8 cellular contexts compared by ENCODE assay signal in genomic region chr1:1614204-1614953, GRCh38. TPM values are rescaled to one million over a fixed set of nuclear protein-coding genes. Genes with fewer than 3 reads are reported as not detected.
DNase-seq lines count a peak whose midpoint lies in the region; ATAC-seq, FAIRE-seq and TF ChIP-seq lines count a peak whose summit lies in the region.

No MANE protein-coding gene starts in this region.

- POLR2A ChIA-PET in HCT116 (lab: Charles Lee): interaction anchor here (0.8 to 3.3 kb wide), 3 partner anchors 12 to 40 kb away, joined by 3 to 15 read pairs (median 3); no protein-coding TSS in a partner anchor

- TF ChIP-seq POLR2A in HCT116 (IDR thresholded peaks at IDR 0.05; ENCODE audit: borderline replicate concordance, extremely low read depth, insufficient read depth, insufficient read length) (no peak), adrenal gland (IDR thresholded peaks at IDR 0.05) (peak in 1 of 2 donors; percentile 58), sigmoid colon (IDR thresholded peaks at IDR 0.05) (no peak), GM12892 (IDR thresholded peaks at IDR 0.05; ENCODE audit: low read depth, low read length) (no peak)

- peaks cover 0 to 3% of the 10 kb centered on the region in 2 experiments; a peak in 1 of 4 replicates for H3K36me3 ChIP-seq in HCT116 (ENCODE audit: control insufficient read depth in 1 of 2, insufficient read depth in 2 of 2, low read length in 2 of 2)
- H3K36me3 ChIP-seq in RWPE2 (ENCODE audit: low read depth): no peaks in the 10 kb centered on the region
- peaks cover 0 to 8% of the 10 kb centered on the region in 2 donors for H3K36me3 ChIP-seq in adrenal gland (replicated peaks in 1 of 2)
- H3K36me3 ChIP-seq in sigmoid colon: peaks cover 0 to 18% (median 3%) of the 10 kb centered on the region in 4 donors

- no peaks in the 10 kb centered on the region for H3K9me2 ChIP-seq in HCT116 (ENCODE audit: insufficient read depth)

- peak overlapping the region; percentile 90 for H3K9ac ChIP-seq in HCT116 (ENCODE audit: low read length)

- H2AFZ ChIP-seq in HCT116 (ENCODE audit: low read depth, low read length, poor library complexity, severe bottlenecking): no peak overlapping the region

- H3K4me1 ChIP-seq in HCT116 (ENCODE audit: control insufficient read depth in 1 of 2, insufficient read depth in 2 of 2, low read length in 2 of 2): peaks cover 11 to 22% of the 10 kb centered on the region in 2 experiments; a peak in 3 of 4 replicates
- no peaks in the 10 kb centered on the region for H3K4me1 ChIP-seq in RWPE2 (ENCODE audit: insufficient read depth, poor library complexity, severe bottlenecking)
- peaks cover 23 to 42% of the 10 kb centered on the region in 2 donors for H3K4me1 ChIP-seq in adrenal gland (replicated peaks in 1 of 2)
- peaks cover 10% of the 10 kb centered on the region for H3K4me1 ChIP-seq in right cardiac atrium (ENCODE audit: control insufficient read depth, insufficient read depth, low read length)
- H3K4me1 ChIP-seq in sigmoid colon: peaks cover 0 to 37% (median 32%) of the 10 kb centered on the region in 4 donors

- H3K79me2 ChIP-seq in HCT116 (ENCODE audit: insufficient read depth, low read length): peaks cover 9% of the 10 kb centered on the region; the same call in 1 of the 2 replicates

- in situ Hi-C loops in GM13977 (cut with MboI; ENCODE audit: low pct_unique_long_range_greater_than_20kb, low sequenced_read_pairs, unreplicated experiment): no loop called here

- H3K9me3 ChIP-seq in HCT116 (ENCODE audit: control insufficient read depth in 1 of 2, insufficient read depth in 1 of 2, low read depth in 1 of 2, low read length in 2 of 2) (no peaks in the 10 kb centered on the region), RWPE2 (ENCODE audit: severe bottlenecking) (no peaks in the 10 kb centered on the region), adrenal gland (replicated peaks in 1 of 3) (no peaks in the 10 kb centered on the region), right cardiac atrium (ENCODE audit: control insufficient read depth, low read length) (no peaks in the 10 kb centered on the region), sigmoid colon (no peaks in the 10 kb centered on the region)

- TF ChIP-seq CTCF in HCT116 (IDR thresholded peaks at IDR 0.05 in 2 of 3, conservative IDR thresholded peaks at IDR 0.05 in 1 of 3; ENCODE audit: borderline replicate concordance in 1 of 3, insufficient read depth in 1 of 3, low read depth in 2 of 3, low read length in 2 of 3): no peak
- no peak for TF ChIP-seq CTCF in RWPE2 (IDR thresholded peaks at IDR 0.05; ENCODE audit: poor library complexity, severe bottlenecking)
- TF ChIP-seq CTCF in adrenal gland (IDR thresholded peaks at IDR 0.05): no peak
- no peak for TF ChIP-seq CTCF in sigmoid colon (IDR thresholded peaks at IDR 0.05)
- no peak for TF ChIP-seq CTCF in GM13977 (IDR thresholded peaks at IDR 0.05; ENCODE audit: extremely low read depth, insufficient read depth, missing control alignments)

- CTCF ChIA-PET in HCT116 (lab: Charles Lee): interaction anchor here (1.0 kb wide), 1 partner anchor 14 kb away, joined by 6 read pairs; no protein-coding TSS in a partner anchor

- 0 out of 2 replicates have a peak, but pooled peaks cover 3% of the 10 kb centered on the region for H4K20me1 ChIP-seq in HCT116 (ENCODE audit: insufficient read depth)

- no peak for FAIRE-seq in GM12892 (lab: Jason Lieb, UNC)

- peak overlapping the region; percentile 97 for H3K4me2 ChIP-seq in HCT116 (ENCODE audit: low read length)

- H3K27me3 ChIP-seq in HCT116 (ENCODE audit: insufficient read depth, low read length) (no peaks in the 10 kb centered on the region), RWPE2 (ENCODE audit: insufficient read depth, poor library complexity, severe bottlenecking) (no peaks in the 10 kb centered on the region), adrenal gland (no peaks in the 10 kb centered on the region), right cardiac atrium (ENCODE audit: control insufficient read depth, insufficient read depth) (no peaks in the 10 kb centered on the region), sigmoid colon (no peaks in the 10 kb centered on the region)

- intact Hi-C loops in HCT116 (cut with micrococcal nuclease): loop anchor here (10.0 kb wide), 1 partner anchor 270 kb away; the partner anchor contains the start of gene DVL1
- intact Hi-C loops in adrenal gland (cut with DNase I): no loop called here
- intact Hi-C loops in right cardiac atrium (cut with DNase I): no loop called here
- intact Hi-C loops in sigmoid colon (cut with DNase I): loop anchor here (2.0 kb wide), 1 partner anchor 40 kb away; the partner anchor contains the start of gene SSU72

- TSS peak; percentile 69 for BruUV-seq in HCT116 (replicated peaks; lab: Mats Ljungman, UMichigan)

- H3K27ac ChIP-seq in HCT116 (ENCODE audit: low read depth, low read length): peak overlapping the region; percentile 54
- peak overlapping the region; percentile 83 for H3K27ac ChIP-seq in RWPE2 (ENCODE audit: poor library complexity, severe bottlenecking)
- peak overlapping the region; percentile 99 to 100 (median 100) for H3K27ac ChIP-seq in adrenal gland
- peak overlapping the region; percentile 34 for H3K27ac ChIP-seq in right cardiac atrium (ENCODE audit: low read length)
- H3K27ac ChIP-seq in sigmoid colon: peak overlapping the region; percentile 100

- ATAC-seq in HCT116 (no peak), RWPE2 (ENCODE audit: low read depth) (peak; percentile 4; the same call in 1 of the 3 replicates), right cardiac atrium (peak in 1 of 2 donors; percentile 1), HG02973 (IDR thresholded peaks at IDR 0.05; ENCODE audit: unreplicated experiment) (no peak)

- RAD21 ChIA-PET in HCT116 (lab: Charles Lee; ENCODE audit: low non-redundant PET in 1 of 2, low total read pairs in 2 of 2, uncharacterized antibody in 2 of 2, unreplicated experiment in 2 of 2): no interaction called here

- no peak for TF ChIP-seq RAD21 in HCT116 (IDR thresholded peaks at IDR 0.05; ENCODE audit: low read depth)

- H3K4me3 ChIP-seq in HCT116 (replicated peaks in 1 of 2; ENCODE audit: low read depth in 1 of 2, low read length in 2 of 2): peak overlapping the region; percentile 85 to 86
- H3K4me3 ChIP-seq in RWPE2 (ENCODE audit: severe bottlenecking): peak overlapping the region; percentile 83
- peak overlapping the region in 2 of 4 donors; percentile 86 to 100 for H3K4me3 ChIP-seq in adrenal gland
- H3K4me3 ChIP-seq in right cardiac atrium (ENCODE audit: low read length): peak overlapping the region; percentile 93
- peak overlapping the region; percentile 72 to 99 (median 98) for H3K4me3 ChIP-seq in sigmoid colon

- TF ChIP-seq EP300 in sigmoid colon (IDR thresholded peaks at IDR 0.05): no peak

- WGBS in adrenal gland, 4 donors: 9 to 20% (median 13%) methylated on average over 13 to 30 of the region's 30 CpGs
- 10% methylated on average over 30 of the region's 30 CpGs for WGBS in right cardiac atrium
- WGBS in sigmoid colon, 2 donors: 4 to 21% methylated on average over 30 of the region's 30 CpGs

- DNase-seq in HCT116 (ENCODE audit: low read depth, low spot score) (no peak), RWPE2 (ENCODE audit: low spot score) (no peak), adrenal gland (peak in 6 of 7 donors; percentile 76 to 90 (median 84)), right cardiac atrium (peak; percentile 54 to 60 (median 60)), sigmoid colon (no peak), GM13977 (ENCODE audit: low spot score) (no peak), GM12892 (ENCODE audit: insufficient read length) (no peak)

TF ChIP-seq in HCT116, 20 proteins besides CTCF, POLR2A, EP300 and RAD21 (continues in another document):
- TF ChIP-seq ZNF274 (IDR thresholded peaks at IDR 0.05; ENCODE audit: low read depth, low read length): no peak

RNA-seq across cellular contexts. Expression of gene MIB2, which starts 0.9 kb away (rescaled TPM):
- total RNA-seq in HCT116 (2021; ENCODE audit: unreplicated experiment) (194 TPM), adrenal gland (100 to 1,000 TPM in 2 of 8 donors, 10 to 100 TPM in 6; 28.3 to 158 (median 85.8) TPM), right cardiac atrium (10 to 100 TPM; 49.5 to 77.8 (median 65.5) TPM), sigmoid colon (10 to 100 TPM; 32.7 to 95.3 (median 53.6) TPM)
- polyA plus RNA-seq in HCT116 (2012): 136 and 167 TPM in 2 replicates
- polyA plus RNA-seq in adrenal gland (100 to 1,000 TPM in 2 of 3 donors, 1 to 10 TPM in 1; 1.3 to 608 (median 224) TPM), right cardiac atrium (52.5 TPM), sigmoid colon (10 to 100 TPM; 24.6 to 77.6 (median 33.3) TPM)
- polyA plus RNA-seq in GM12892 (2012; ENCODE audit: missing spikeins): 4.6 TPM

RNA-seq across cellular contexts. Expression of gene FNDC10, which starts 14.4 kb away (rescaled TPM):
- total RNA-seq in HCT116 (2021; ENCODE audit: unreplicated experiment) (8.4 TPM), adrenal gland (10 to 100 TPM in 7 of 8 donors, 1 to 10 TPM in 1; 9.4 to 73.6 (median 39.0) TPM), right cardiac atrium (under 1 TPM; 0.47 to 0.97 (median 0.80) TPM), sigmoid colon (1 to 10 TPM in 3 of 4 donors, under 1 TPM in 1; 0.82 to 2.8 (median 1.6) TPM)
- 4.1 and 6.1 TPM in 2 replicates for polyA plus RNA-seq in HCT116 (2012)
- polyA plus RNA-seq in adrenal gland (10 to 100 TPM in 2 of 3 donors, 1 to 10 TPM in 1; 2.0 to 40.1 (median 39.7) TPM), right cardiac atrium (0.68 TPM), sigmoid colon (1 to 10 TPM; 1.2 to 3.5 (median 2.8) TPM)
- polyA plus RNA-seq in GM12892 (2012; ENCODE audit: missing spikeins): 0.68 TPM

RNA-seq across cellular contexts. Expression of gene MMP23B, which starts 17.6 kb away (rescaled TPM):
- total RNA-seq in HCT116 (2021; ENCODE audit: unreplicated experiment) (8.7 TPM), adrenal gland (10 to 100 TPM in 3 of 8 donors, 1 to 10 TPM in 5; 1.6 to 21.5 (median 8.8) TPM), right cardiac atrium (10 to 100 TPM; 18.7 to 22.4 (median 19.9) TPM), sigmoid colon (10 to 100 TPM in 2 of 4 donors, 1 to 10 TPM in 2; 1.8 to 58.7 (median 17.2) TPM)
- polyA plus RNA-seq in HCT116 (2012): 0.87 and 1.5 TPM in 2 replicates
- polyA plus RNA-seq in adrenal gland (10 to 100 TPM in 1 of 3 donors, 1 to 10 TPM in 1, not detected in 1; 9.8 to 28.0 TPM), right cardiac atrium (15.8 TPM), sigmoid colon (1 to 10 TPM; 2.2 to 3.6 (median 2.3) TPM)
- not detected for polyA plus RNA-seq in GM12892 (2012; ENCODE audit: missing spikeins)

RNA-seq across cellular contexts. Expression of gene SSU72, which starts 39.7 kb away (rescaled TPM):
- total RNA-seq in HCT116 (2021; ENCODE audit: unreplicated experiment): 134 TPM
- 76.4 and 94.8 TPM in 2 replicates for polyA plus RNA-seq in HCT116 (2012)
- total RNA-seq in adrenal gland: 100 to 1,000 TPM in 5 of 8 donors, 10 to 100 TPM in 3; 87.7 to 219 (median 110) TPM
- 100 to 1,000 TPM in 2 of 3 donors, 10 to 100 TPM in 1; 84.2 to 132 (median 108) TPM for polyA plus RNA-seq in adrenal gland
- total RNA-seq in right cardiac atrium: 100 to 1,000 TPM; 112 to 115 (median 113) TPM
- polyA plus RNA-seq in right cardiac atrium: 130 TPM
- total RNA-seq in sigmoid colon: 100 to 1,000 TPM in 3 of 4 donors, 10 to 100 TPM in 1; 98.9 to 119 (median 109) TPM
- polyA plus RNA-seq in sigmoid colon: 100 to 1,000 TPM; 129 to 165 (median 150) TPM
- polyA plus RNA-seq in GM12892 (2012; ENCODE audit: missing spikeins): 84.2 TPM

RNA-seq across cellular contexts. Expression of gene CDK11B, which starts 44.4 kb away (rescaled TPM):
- total RNA-seq in HCT116 (2021; ENCODE audit: unreplicated experiment): 31.5 TPM
- 30.9 and 32.5 TPM in 2 replicates for polyA plus RNA-seq in HCT116 (2012)
- 10 to 100 TPM in 7 of 8 donors, 1 to 10 TPM in 1; 8.8 to 23.6 (median 17.6) TPM for total RNA-seq in adrenal gland
- polyA plus RNA-seq in adrenal gland: 10 to 100 TPM; 26.5 to 65.4 (median 43.6) TPM
- total RNA-seq in right cardiac atrium: 10 to 100 TPM; 18.8 to 20.6 (median 19.7) TPM
- 27.0 TPM for polyA plus RNA-seq in right cardiac atrium
- total RNA-seq in sigmoid colon: 10 to 100 TPM; 23.9 to 51.0 (median 27.8) TPM
- polyA plus RNA-seq in sigmoid colon: 10 to 100 TPM; 30.0 to 38.4 (median 37.9) TPM
- 18.3 TPM for polyA plus RNA-seq in GM12892 (2012; ENCODE audit: missing spikeins)

Comparison
In these comparisons a context has a peak if more than half of its experiments do, and no peak if none do; other contexts are left out.
1. DNase-seq: peak in adrenal gland (6 of 7) and right cardiac atrium (3 of 3); none in HCT116 (single experiment), RWPE2 (single experiment), sigmoid colon (single experiment), GM13977 (single experiment) and GM12892 (single experiment).
2. H3K27ac ChIP-seq: peak in every context shown above with its lines; median percentile 100 in adrenal gland; 100 in sigmoid colon; 83 in RWPE2; 54 in HCT116; 34 in right cardiac atrium.
3. intact Hi-C loops: an anchor here in HCT116 (10.0 kb wide) and sigmoid colon (2.0 kb wide); none called in adrenal gland and right cardiac atrium.